1 cellular context compared by ENCODE assay signal in genomic region chr2:181970160-181970794, GRCh38.
TF ChIP-seq lines count a peak whose summit lies in the region.

No MANE protein-coding gene starts in this region.

TF ChIP-seq in SK-N-SH treated with all-trans-retinoic acid at 6 μM for 48 hours, 23 proteins besides CTCF, POLR2A, EP300 and RAD21 (continued from another document):
- TF ChIP-seq CSRNP3 (CRISPR knock-in tag; IDR thresholded peaks at IDR 0.05) (no peak), POU6F1 (CRISPR knock-in tag; IDR thresholded peaks at IDR 0.05; ENCODE audit: borderline replicate concordance, low read depth) (no peak), SNAI2 (CRISPR knock-in tag; IDR thresholded peaks at IDR 0.05) (no peak), ZFP30 (CRISPR knock-in tag; IDR thresholded peaks at IDR 0.05) (no peak), ZNF8 (CRISPR knock-in tag; IDR thresholded peaks at IDR 0.05) (no peak), CREB5 (CRISPR knock-in tag; IDR thresholded peaks at IDR 0.05; ENCODE audit: low read depth) (no peak), TSHZ2 (CRISPR knock-in tag; IDR thresholded peaks at IDR 0.05) (no peak), ZC3H10 (CRISPR knock-in tag; IDR thresholded peaks at IDR 0.05) (no peak), CSDC2 (CRISPR knock-in tag; IDR thresholded peaks at IDR 0.05) (no peak), BACH2 (CRISPR knock-in tag; IDR thresholded peaks at IDR 0.05; ENCODE audit: borderline replicate concordance) (no peak), PATZ1 (CRISPR knock-in tag; IDR thresholded peaks at IDR 0.05; ENCODE audit: borderline replicate concordance) (no peak), ZNF70 (CRISPR knock-in tag; IDR thresholded peaks at IDR 0.05) (no peak), GLIS3 (CRISPR knock-in tag; IDR thresholded peaks at IDR 0.05) (no peak)
TF ChIP-seq in SK-N-SH treated with all-trans-retinoic acid at 6 μM for 48 hours: peak in this region for 0.
